In the genomic region with DNA sequence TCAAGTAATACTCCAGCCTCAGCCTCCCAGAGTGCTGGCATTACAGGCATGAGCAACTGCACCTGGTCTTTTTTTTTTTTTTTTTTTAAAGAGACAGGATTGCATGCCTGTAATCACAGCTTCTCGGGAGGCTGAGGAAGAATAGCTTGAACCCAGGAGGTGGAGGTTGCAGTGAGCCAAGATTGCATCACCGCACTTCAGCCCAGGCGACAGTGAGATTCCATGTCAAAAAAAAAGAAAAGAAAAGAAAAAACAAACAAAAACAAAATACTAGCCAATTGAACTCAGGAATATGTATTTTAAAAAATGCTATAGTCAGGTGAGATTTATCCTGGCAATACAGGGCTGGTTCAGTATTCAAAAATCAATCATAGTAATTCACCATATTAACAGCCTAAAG, we compare ENCODE assay signal across 27 cellular contexts.
"Had no signal": no experiment of that assay in that cellular context is flagged by ENCODE, and none has a peak within 500 bp of the region (broad histone marks: within the 10 kb centered on the region; RNA-seq: fewer than 3 reads in every experiment).

No MANE protein-coding gene starts in this region.

- H3K27ac ChIP-seq: ascending aorta, brain microvascular endothelial cell, coronary artery, dorsolateral prefrontal cortex, heart left ventricle had no signal

- FAIRE-seq: bronchial epithelial cell, frontal cortex had no signal

- H3K4me3 ChIP-seq: ascending aorta, coronary artery, dorsolateral prefrontal cortex, heart left ventricle had no signal

- H3K4me1 ChIP-seq: ascending aorta had no signal

- H3K9me3 ChIP-seq: ascending aorta, heart left ventricle had no signal

- ATAC-seq: activated CD4-positive, alpha-beta T cell treated with anti-CD3 and anti-CD28 coated beads for 36 hours; activated naive CD4-positive, alpha-beta T cell treated with anti-CD3 and anti-CD28 coated beads, Interleukin-2, amount 50 U/mL, for 72 hours; activated T-cell treated with anti-CD3 and anti-CD28 coated beads, Interleukin-2, amount 50 U/mL, for 72 hours; esophagus mucosa; heart left ventricle had no signal

- H3K27me3 ChIP-seq: ascending aorta, brain microvascular endothelial cell, dorsolateral prefrontal cortex, heart left ventricle had no signal

- DNase-seq: activated CD4-positive, alpha-beta memory T cell treated with anti-CD3 and anti-CD28 coated beads, Interleukin-2, amount 10 ng/mL, durations not matched to agents 7 days and 5 days; activated CD4-positive, alpha-beta T cell treated with anti-CD3 and anti-CD28 coated beads for 36 hours; activated CD4-positive, alpha-beta T cell treated with anti-CD3 and anti-CD28 coated beads, Interleukin-2, amount 10 ng/mL, durations not matched to agents 24 days and 14 days; activated CD4-positive, CD25-positive, alpha-beta regulatory T cell; activated CD4-positive, CD25-positive, alpha-beta regulatory T cell treated with anti-CD3 and anti-CD28 coated beads, Interleukin-2, amount 50 U/mL, for 72 hours; activated CD8-positive, alpha-beta memory T cell treated with anti-CD3 and anti-CD28 coated beads, Interleukin-2, amount 50 U/mL, for 48 hours; activated gamma-delta T cell; activated naive CD4-positive, alpha-beta T cell; activated naive CD4-positive, alpha-beta T cell treated with anti-CD3 and anti-CD28 coated beads, Interleukin-2, amount 10 ng/mL, durations not matched to agents 7 days and 5 days; activated naive CD8-positive, alpha-beta T cell treated with anti-CD3 and anti-CD28 coated beads, Interleukin-2, amount 10 ng/mL, durations not matched to agents 7 days and 5 days; activated T-cell treated with anti-CD3 and anti-CD28 coated beads for 4 hours; activated T-cell treated with anti-CD3 and anti-CD28 coated beads, Interleukin-2, amount 50 U/mL, for 24 hours; activated T-cell treated with anti-CD3 and anti-CD28 coated beads, Interleukin-2, amount 50 U/mL, for 72 hours; brain microvascular endothelial cell; dorsolateral prefrontal cortex; effector memory CD4-positive, alpha-beta T cell; endodermal cell; foreskin fibroblast; glutamatergic neuron; heart left ventricle; T-helper 2 cell had no signal
